2 cellular contexts compared by ENCODE assay signal in genomic region chrX:47854474-47854873, GRCh38.
TF ChIP-seq lines count a peak whose summit lies in the region.

No MANE protein-coding gene starts in this region.

TF ChIP-seq in SK-N-SH, 30 proteins besides CTCF, POLR2A, EP300 and RAD21:
- TF ChIP-seq SIN3A (IDR thresholded peaks at IDR 0.05; ENCODE audit: borderline replicate concordance, low read depth, low read length) (no peak), SMC3 (IDR thresholded peaks at IDR 0.05; ENCODE audit: low read depth, low read length) (peak; percentile 47)
TF ChIP-seq in SK-N-SH: peak in this region for 1.

TF ChIP-seq in H1, 55 proteins besides CTCF, POLR2A, EP300 and RAD21 (continued from another document):
- TF ChIP-seq FOSL1 (IDR thresholded peaks at IDR 0.05; ENCODE audit: insufficient read depth, low read depth, low read length): no peak
- no peak for TF ChIP-seq CREB1 (IDR thresholded peaks at IDR 0.05)
- no peak for TF ChIP-seq HDAC6 (IDR thresholded peaks at IDR 0.05; ENCODE audit: low read depth, low read length)
- TF ChIP-seq EZH2 (IDR thresholded peaks at IDR 0.05; ENCODE audit: low read depth, low read length, severe bottlenecking): no peak
- no peak for TF ChIP-seq ASH2L (IDR thresholded peaks at IDR 0.05; ENCODE audit: low read length)
- no peak for TF ChIP-seq CHD7 (IDR thresholded peaks at IDR 0.05; ENCODE audit: insufficient replicate concordance, low read length)
- TF ChIP-seq MAX (IDR thresholded peaks at IDR 0.05): no peak
- TF ChIP-seq RBBP5 (IDR thresholded peaks at IDR 0.05; ENCODE audit: borderline replicate concordance, low read depth, low read length): no peak
TF ChIP-seq in H1: peak in this region for 0.
